8 cellular contexts compared by ENCODE assay signal in genomic region chr1:45750298-45751038, GRCh38. TPM values are rescaled to one million over a fixed set of nuclear protein-coding genes. Genes with fewer than 3 reads are reported as not detected.
DNase-seq lines count a peak whose midpoint lies in the region; ATAC-seq, FAIRE-seq and TF ChIP-seq lines count a peak whose summit lies in the region.

Gene IPP, minus strand, starts transcription at chr1:45750653. Its CDS starts 4,242 bp downstream, at chr1:45746411.

- DNase-seq in Ammon's horn (ENCODE audit: low spot score) = peak; percentile 95
- peak; percentile 94 for DNase-seq in NCI-H460 (ENCODE audit: extremely low read depth, low read depth)
- DNase-seq in activated CD4-positive, CD25-positive, alpha-beta regulatory T cell treated with anti-CD3 and anti-CD28 coated beads, Interleukin-2, amount 50 U/mL, for 72 hours = peak; percentile 96
- DNase-seq in cerebellar nuclear complex (lab: John Stamatoyannopoulos, UW) = peak; percentile 60 to 81
- DNase-seq in kidney = peak; percentile 99
- DNase-seq in stimulated activated CD4-positive, alpha-beta T cell treated with anti-CD3 and anti-CD28 coated beads, Interleukin-15, amount 100 ng/mL, for 24 hours = peak; percentile 98

- no peak for FAIRE-seq in kidney (lab: Jason Lieb, UNC)

- TF ChIP-seq CTCF in kidney (IDR thresholded peaks at IDR 0.05; ENCODE audit: borderline replicate concordance, extremely low read depth, insufficient read depth) = peak; percentile 20

- peak within 1 kb of the TSS; percentile 96 to 99 for H3K9ac ChIP-seq in kidney (ENCODE audit: low read length in 2 of 2)

- peaks cover 0 to 3% of the 10 kb centered on the region in 2 donors for H3K4me1 ChIP-seq in kidney (ENCODE audit: control insufficient read depth in 1 of 2, insufficient read depth in 1 of 2, low read depth in 1 of 2, low read length in 2 of 2)

- intact Hi-C loops in kidney (cut with DNase I) = no loop called here

- no peaks in the 10 kb centered on the region for H3K36me3 ChIP-seq in kidney (ENCODE audit: control insufficient read depth in 1 of 2, insufficient read depth in 2 of 2, low read length in 2 of 2)

- peak within 1 kb of the TSS; percentile 96 to 99 for H3K27ac ChIP-seq in kidney (ENCODE audit: low read depth in 2 of 2, low read length in 2 of 2)

- ATAC-seq in GM19043 (IDR thresholded peaks at IDR 0.05; ENCODE audit: low read depth, unreplicated experiment) (peak; percentile 90), HG03378 (IDR thresholded peaks at IDR 0.05; ENCODE audit: unreplicated experiment) (peak; percentile 81)

- H3K4me3 ChIP-seq in kidney (ENCODE audit: low read length in 2 of 2) = peak within 1 kb of the TSS; percentile 91 to 93

- H3K9me3 ChIP-seq in kidney (ENCODE audit: control insufficient read depth in 1 of 2, low read length in 2 of 2) = peaks cover 0 to 6% of the 10 kb centered on the region in 2 donors

RNA-seq across cellular contexts. Expression of gene IPP, which starts in this region (rescaled TPM):
- total RNA-seq in NCI-H460 (2014; rRNA removed; shearing (Covaris generic)) = 4.4 and 5.9 TPM in 2 replicates
- polyA plus RNA-seq in NCI-H460 (2014; cell fraction: nucleus; rRNA removed) = 4.9 and 5.4 TPM in 2 replicates
- 20.0 TPM for total RNA-seq in kidney
- polyA plus RNA-seq in kidney (ENCODE audit: insufficient read depth, low read depth, low replicate concordance) = 6.3 TPM

Comparison
In these comparisons a context has a peak if more than half of its experiments do, and no peak if none do; other contexts are left out.
1. Peak in every context shown above with its lines: DNase-seq, ATAC-seq, H3K4me3 ChIP-seq and H3K27ac ChIP-seq.